23 cellular contexts compared by ENCODE assay signal in the genomic region with DNA sequence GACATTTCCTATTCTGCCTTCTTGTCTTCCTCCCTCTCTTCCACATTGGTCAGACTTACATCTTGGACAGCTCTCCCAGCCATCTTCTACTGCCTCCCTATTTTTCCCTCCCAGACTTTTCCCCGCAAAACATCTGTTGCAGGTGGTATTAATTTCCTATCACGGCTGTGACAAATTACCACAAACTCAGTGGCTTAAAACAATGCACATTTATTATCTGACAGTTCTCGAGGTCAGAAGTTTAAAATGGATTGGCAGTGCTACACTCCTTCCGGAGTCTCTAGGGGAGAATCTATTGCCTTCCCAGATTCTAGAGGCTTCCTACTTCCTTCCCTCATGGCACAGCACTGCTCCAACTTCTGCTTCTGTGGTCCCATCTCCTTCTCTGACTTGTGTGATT.
"Had no signal": no experiment of that assay in that cellular context is flagged by ENCODE, and none has a peak within 500 bp of the region (broad histone marks: within the 10 kb centered on the region; RNA-seq: fewer than 3 reads in every experiment).

No MANE protein-coding gene starts in this region.

- DNase-seq: activated CD4-positive, alpha-beta T cell treated with anti-CD3 and anti-CD28 coated beads, Interleukin-2, amount 50 U/mL, for 4 hours; activated CD8-positive, alpha-beta memory T cell treated with anti-CD3 and anti-CD28 coated beads for 24 hours; activated CD8-positive, alpha-beta memory T cell treated with anti-CD3 and anti-CD28 coated beads, Interleukin-2, amount 50 U/mL, for 4 hours; activated naive CD4-positive, alpha-beta T cell; activated naive CD8-positive, alpha-beta T cell treated with anti-CD3 and anti-CD28 coated beads, Interleukin-2, amount 10 ng/mL, durations not matched to agents 7 days and 5 days; activated T-cell treated with anti-CD3 and anti-CD28 coated beads, Interleukin-2, amount 50 U/mL, for 4 hours; amniotic stem cell; dorsolateral prefrontal cortex; effector memory CD8-positive, alpha-beta T cell; foreskin melanocyte; kidney; lower lobe of right lung; naive thymus-derived CD4-positive, alpha-beta T cell; occipital lobe; right lobe of liver; small intestine; stimulated activated CD4-positive, alpha-beta T cell treated with anti-CD3 and anti-CD28 coated beads, Interleukin-2, amount 100 ng/mL, for 24 hours; stimulated activated naive CD8-positive, alpha-beta T cell treated with anti-CD3 and anti-CD28 coated beads, Interleukin-15, amount 100 ng/mL, for 72 hours; T-helper 9 cell had no signal

- H3K4me3 ChIP-seq: breast epithelium, dorsolateral prefrontal cortex, lower lobe of right lung, right lobe of liver, tibial nerve had no signal

- ATAC-seq: activated T-cell treated with anti-CD3 and anti-CD28 coated beads, Interleukin-2, amount 50 U/mL, for 4 hours; effector memory CD8-positive, alpha-beta T cell; esophagus mucosa; lower lobe of right lung; naive thymus-derived CD4-positive, alpha-beta T cell; right lobe of liver; stimulated activated effector memory CD8-positive, alpha-beta T cell treated with anti-CD3 and anti-CD28 coated beads, Interleukin-12 subunit alpha, Interleukin-12 subunit beta, amount 100 ng/mL, for 72 hours; stimulated activated naive CD8-positive, alpha-beta T cell treated with anti-CD3 and anti-CD28 coated beads, Interleukin-15, amount 100 ng/mL, for 72 hours had no signal
